In the genomic region with DNA sequence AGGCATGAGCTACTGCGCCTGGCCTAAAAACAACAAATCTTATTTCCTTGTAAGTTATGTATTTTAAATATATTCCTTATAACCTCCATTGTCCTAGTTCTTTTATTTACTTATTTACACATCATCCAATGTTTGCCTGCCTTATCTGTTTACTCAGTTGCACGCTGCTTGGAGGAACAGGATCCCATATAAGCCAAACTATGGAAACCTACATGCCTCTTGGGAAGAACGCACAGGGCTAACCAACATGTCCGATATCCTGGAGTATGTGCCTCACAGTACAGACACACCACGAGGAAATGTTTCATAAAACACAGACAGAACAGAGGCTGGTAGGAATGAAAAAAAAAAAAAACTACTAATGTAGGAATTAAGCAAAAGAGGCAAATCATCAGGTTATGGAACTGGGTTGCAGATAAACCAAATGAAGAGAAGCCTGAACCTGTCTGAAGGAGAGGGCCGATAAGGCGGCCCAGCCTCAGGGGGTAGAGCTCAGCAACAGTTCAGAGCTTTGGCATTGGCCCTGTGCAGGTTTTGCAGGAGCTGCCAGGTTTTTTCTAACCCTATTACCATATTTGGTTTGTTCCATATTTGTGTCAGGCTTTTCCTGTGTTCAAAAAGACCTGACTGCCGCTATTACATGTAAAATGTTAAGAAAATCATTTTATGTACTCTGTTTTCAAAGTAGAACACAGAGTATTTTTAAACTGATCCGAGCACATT, we compare ENCODE assay signal across 17 cellular contexts. TPM values are rescaled to one million over a fixed set of nuclear protein-coding genes. Genes with fewer than 3 reads are reported as not detected.
A peak's percentile ranks its signal among the peaks of the same experiment; 100 is the strongest.
DNase-seq lines count a peak whose midpoint lies in the region; ATAC-seq and TF ChIP-seq lines count a peak whose summit lies in the region.
"Had no signal": no experiment of that assay in that cellular context is flagged by ENCODE, and none has a peak within 500 bp of the region (broad histone marks: within the 10 kb centered on the region; RNA-seq: fewer than 3 reads in every experiment).

No MANE protein-coding gene starts in this region.

- H3K36me3 Mint-ChIP-seq in GM23338 (ENCODE audit: low read depth) (no peaks in the 10 kb centered on the region), MCF 10A (ENCODE audit: insufficient read depth, unreplicated experiment) (no peaks in the 10 kb centered on the region)

- H3K4me3 Mint-ChIP-seq in GM23338 (no peak overlapping the region), MCF 10A (ENCODE audit: unreplicated experiment) (no peak overlapping the region)
- H3K4me3 Mint-ChIP-seq: B cell had no signal

- POLR2A ChIA-PET in MCF 10A (lab: Yijun Ruan, JAX): interaction anchor here (0.6 to 4.8 kb wide), 13 partner anchors 10 to 351 kb away, joined by 3 to 44 read pairs (median 5); a partner anchor contains a TSS

- H3K9me3 ChIP-seq in right lobe of liver (no peaks in the 10 kb centered on the region), thymus (ENCODE audit: control insufficient read depth) (no peaks in the 10 kb centered on the region)
- H3K9me3 ChIP-seq: colonic mucosa, SJCRH30 had no signal

- H3K4me1 Mint-ChIP-seq in GM23338 (peaks cover 17% of the 10 kb centered on the region), MCF 10A (ENCODE audit: insufficient read depth, unreplicated experiment) (peaks cover 47% of the 10 kb centered on the region)

- H3K79me2 ChIP-seq in GM23338 (replicated peaks; ENCODE audit: insufficient read depth): no peaks in the 10 kb centered on the region

- ATAC-seq in GM23338 (no peak), right lobe of liver (peak; percentile 28 to 70 (median 64)), GM19324 (IDR thresholded peaks at IDR 0.05; ENCODE audit: low FRiP score, unreplicated experiment) (no peak)

- no peak overlapping the region for H2AFZ ChIP-seq in GM23338

- H3K4me3 ChIP-seq in GM23338 (no peak overlapping the region), right lobe of liver (no peak overlapping the region), thymus (ENCODE audit: low read length) (no peak overlapping the region)
- H3K4me3 ChIP-seq: colonic mucosa, SJCRH30 had no signal

- H3K9me2 ChIP-seq in GM23338 (ENCODE audit: insufficient read depth): no peaks in the 10 kb centered on the region

- 0 out of 2 replicates have a peak overlapping the region, but pooled peaks have one; percentile 19 for H3K27ac ChIP-seq in GM23338 (ENCODE audit: low read depth)
- peak overlapping the region; percentile 20 to 84 (median 69) for H3K27ac ChIP-seq in right lobe of liver
- H3K27ac ChIP-seq in thymus (ENCODE audit: low read depth): peak overlapping the region; percentile 64
- H3K27ac ChIP-seq: colonic mucosa, epithelial cell of prostate, SJCRH30 had no signal

- BruUV-seq in MCF 10A (replicated peaks; lab: Mats Ljungman, UMichigan): no TSS peak

- no peak overlapping the region for H3K27ac Mint-ChIP-seq in GM23338
- H3K27ac Mint-ChIP-seq in MCF 10A (ENCODE audit: low read depth, unreplicated experiment): peak overlapping the region; percentile 61
- H3K27ac Mint-ChIP-seq: B cell had no signal

- no peak overlapping the region for H3K4me2 ChIP-seq in GM23338

- TF ChIP-seq POLR2A in right lobe of liver (IDR thresholded peaks at IDR 0.05): no peak

- WGBS in right lobe of liver (ENCODE audit: insufficient coverage, low coverage, low lambda C conversion rate, missing lambda C conversion rate): 27% methylated on average over 9 of the region's 9 CpGs
- whole genome bisulfite sequencing in thymus: 78% methylated on average over 9 of the region's 9 CpGs

- intact Hi-C loops in MCF 10A (cut with micrococcal nuclease) (no loop called here), right lobe of liver (cut with DNase I) (no loop called here)

- no peaks in the 10 kb centered on the region for H3F3A ChIP-seq in GM23338 (replicated peaks; ENCODE audit: low read depth)

- H4K20me1 ChIP-seq in GM23338 (replicated peaks; ENCODE audit: insufficient read depth): no peaks in the 10 kb centered on the region

- CTCF ChIA-PET in MCF 10A (lab: Yijun Ruan, JAX): interaction anchor here (0.7 to 1.1 kb wide), 3 partner anchors 53 to 957 kb away, joined by 3 to 4 read pairs (median 3); no protein-coding TSS in a partner anchor

- no peak for DNase-seq in GM23338 (ENCODE audit: low spot score)
- no peak for DNase-seq in MCF 10A (ENCODE audit: unreplicated experiment)
- peak in 1 of 3 donors; percentile 63 for DNase-seq in right lobe of liver
- DNase-seq in NCI-H526 (lab: John Stamatoyannopoulos, UW): no peak
- no peak for DNase-seq in GOT3 (lab: John Stamatoyannopoulos, UW)
- no peak for DNase-seq in Ammon's horn (ENCODE audit: low spot score)
- DNase-seq: activated CD4-positive, alpha-beta T cell treated with anti-CD3 and anti-CD28 coated beads, Interleukin-2, amount 50 U/mL, for 1 hour; colonic mucosa; DMS79 treated with DMSO at 0.1 percent for 48 hours; islet precursor cell; SJCRH30; stimulated activated CD4-positive, alpha-beta T cell treated with anti-CD3 and anti-CD28 coated beads, Interleukin-15, amount 100 ng/mL, for 24 hours; T1000 had no signal

- H3K36me3 ChIP-seq in GM23338 (ENCODE audit: insufficient read depth) (no peaks in the 10 kb centered on the region), right lobe of liver (no peaks in the 10 kb centered on the region), thymus (ENCODE audit: control insufficient read depth, insufficient read depth) (no peaks in the 10 kb centered on the region)
- H3K36me3 ChIP-seq: colonic mucosa, SJCRH30 had no signal

- TF ChIP-seq CTCF in GM23338 (conservative IDR thresholded peaks at IDR 0.05; ENCODE audit: low read depth in 2 of 2): no peak
- no peak for TF ChIP-seq CTCF in MCF 10A (IDR thresholded peaks at IDR 0.05; ENCODE audit: unreplicated experiment)
- no peak for TF ChIP-seq CTCF in right lobe of liver (IDR thresholded peaks at IDR 0.05)

- H3K9me3 Mint-ChIP-seq in GM23338: no peaks in the 10 kb centered on the region
- H3K9me3 Mint-ChIP-seq in MCF 10A (ENCODE audit: unreplicated experiment): no peaks in the 10 kb centered on the region

- peaks cover 13% of the 10 kb centered on the region; the same call in 1 of the 2 replicates for H3K4me1 ChIP-seq in GM23338 (ENCODE audit: insufficient read depth)
- H3K4me1 ChIP-seq in right lobe of liver: peaks cover 0 to 45% (median 15%) of the 10 kb centered on the region in 4 donors
- H3K4me1 ChIP-seq in thymus (ENCODE audit: control insufficient read depth, insufficient read depth, low read length): peaks cover 6% of the 10 kb centered on the region

- H3K27me3 Mint-ChIP-seq in GM23338 (ENCODE audit: insufficient read depth, low read depth, poor library complexity) (no peaks in the 10 kb centered on the region), MCF 10A (ENCODE audit: insufficient read depth, unreplicated experiment) (no peaks in the 10 kb centered on the region)
- H3K27me3 Mint-ChIP-seq: B cell had no signal

- H3K27me3 ChIP-seq in GM23338 (ENCODE audit: insufficient read depth): no peaks in the 10 kb centered on the region
- H3K27me3 ChIP-seq in right lobe of liver: no peaks in the 10 kb centered on the region
- no peaks in the 10 kb centered on the region for H3K27me3 ChIP-seq in thymus (ENCODE audit: control insufficient read depth, insufficient read depth)
- H3K27me3 ChIP-seq: colonic mucosa, SJCRH30 had no signal

TF ChIP-seq in GM23338, 12 proteins besides CTCF, POLR2A, EP300 and RAD21 (continues in another document):
- no peak for TF ChIP-seq STAT1 (IDR thresholded peaks at IDR 0.05; ENCODE audit: unreplicated experiment)
- no peak for TF ChIP-seq JUNB (IDR thresholded peaks at IDR 0.05; ENCODE audit: unreplicated experiment)
- TF ChIP-seq, protein P1, sequence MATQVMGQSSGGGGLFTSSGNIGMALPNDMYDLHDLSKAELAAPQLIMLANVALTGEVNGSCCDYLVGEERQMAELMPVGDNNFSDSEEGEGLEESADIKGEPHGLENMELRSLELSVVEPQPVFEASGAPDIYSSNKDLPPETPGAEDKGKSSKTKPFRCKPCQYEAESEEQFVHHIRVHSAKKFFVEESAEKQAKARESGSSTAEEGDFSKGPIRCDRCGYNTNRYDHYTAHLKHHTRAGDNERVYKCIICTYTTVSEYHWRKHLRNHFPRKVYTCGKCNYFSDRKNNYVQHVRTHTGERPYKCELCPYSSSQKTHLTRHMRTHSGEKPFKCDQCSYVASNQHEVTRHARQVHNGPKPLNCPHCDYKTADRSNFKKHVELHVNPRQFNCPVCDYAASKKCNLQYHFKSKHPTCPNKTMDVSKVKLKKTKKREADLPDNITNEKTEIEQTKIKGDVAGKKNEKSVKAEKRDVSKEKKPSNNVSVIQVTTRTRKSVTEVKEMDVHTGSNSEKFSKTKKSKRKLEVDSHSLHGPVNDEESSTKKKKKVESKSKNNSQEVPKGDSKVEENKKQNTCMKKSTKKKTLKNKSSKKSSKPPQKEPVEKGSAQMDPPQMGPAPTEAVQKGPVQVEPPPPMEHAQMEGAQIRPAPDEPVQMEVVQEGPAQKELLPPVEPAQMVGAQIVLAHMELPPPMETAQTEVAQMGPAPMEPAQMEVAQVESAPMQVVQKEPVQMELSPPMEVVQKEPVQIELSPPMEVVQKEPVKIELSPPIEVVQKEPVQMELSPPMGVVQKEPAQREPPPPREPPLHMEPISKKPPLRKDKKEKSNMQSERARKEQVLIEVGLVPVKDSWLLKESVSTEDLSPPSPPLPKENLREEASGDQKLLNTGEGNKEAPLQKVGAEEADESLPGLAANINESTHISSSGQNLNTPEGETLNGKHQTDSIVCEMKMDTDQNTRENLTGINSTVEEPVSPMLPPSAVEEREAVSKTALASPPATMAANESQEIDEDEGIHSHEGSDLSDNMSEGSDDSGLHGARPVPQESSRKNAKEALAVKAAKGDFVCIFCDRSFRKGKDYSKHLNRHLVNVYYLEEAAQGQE (IDR thresholded peaks at IDR 0.05; ENCODE audit: unreplicated experiment): no peak
- no peak for TF ChIP-seq ZNF114 (CRISPR knock-in tag; IDR thresholded peaks at IDR 0.05)
- TF ChIP-seq EZH2phosphoT487 (IDR thresholded peaks at IDR 0.05; ENCODE audit: unreplicated experiment): no peak
- no peak for TF ChIP-seq NANOG (IDR thresholded peaks at IDR 0.05; ENCODE audit: borderline replicate concordance)
- no peak for TF ChIP-seq ZNF331 (CRISPR knock-in tag; IDR thresholded peaks at IDR 0.05; ENCODE audit: low read depth)
- TF ChIP-seq CREB1 (CRISPR knock-in tag; IDR thresholded peaks at IDR 0.05; ENCODE audit: low read depth): no peak
- no peak for TF ChIP-seq EZH2 (IDR thresholded peaks at IDR 0.05; ENCODE audit: low read depth, unreplicated experiment)

RNA-seq across cellular contexts. Expression of a gene that starts 19.9 kb away (rescaled TPM):
- 96.9 and 110 TPM in 2 replicates for total RNA-seq in GM23338 (2014; rRNA removed; shearing (Covaris generic))
- 21.9 and 24.1 TPM in 2 replicates for polyA plus RNA-seq in GM23338 (2016; fragmentation: Nextera tagmentation; extraction: Ambion mirVana)
- total RNA-seq in MCF 10A (2022): 62.1 and 73.8 TPM in 2 replicates
- 10 to 100 TPM; 28.4 to 36.5 (median 32.4) TPM for total RNA-seq in right lobe of liver
- 43.7 TPM for polyA plus RNA-seq in thymus

Comparison
In these comparisons a context has a peak if more than half of its experiments do, and no peak if none do; other contexts are left out.
1. ATAC-seq: peak in right lobe of liver (4 of 4); none in GM23338 (single experiment) and GM19324 (single experiment).
2. H3K27ac ChIP-seq: peak in every context shown above with its lines; median percentile 69 in right lobe of liver; 64 in thymus; 19 in GM23338.